Comparison of ENCODE assay signal across 1 cellular context in genomic region chr3:150376001-150376848, GRCh38.
TF ChIP-seq lines count a peak whose summit lies in the region.

No MANE protein-coding gene starts in this region.

TF ChIP-seq in IMR-90, 13 proteins besides CTCF, POLR2A, EP300 and RAD21:
- TF ChIP-seq BHLHE40 (IDR thresholded peaks at IDR 0.05; ENCODE audit: low read depth, low read length) (peak; percentile 65; the same call in 1 of the 2 replicates), SMC3 (IDR thresholded peaks at IDR 0.05; ENCODE audit: low read depth, low read length) (no peak), MAZ (IDR thresholded peaks at IDR 0.05; ENCODE audit: borderline replicate concordance, low read depth, low read length) (no peak), ELK1 (IDR thresholded peaks at IDR 0.05; ENCODE audit: borderline replicate concordance, low read depth, low read length) (no peak), RCOR1 (IDR thresholded peaks at IDR 0.05; ENCODE audit: insufficient replicate concordance, low read length) (no peak), NFE2L2 (IDR thresholded peaks at IDR 0.05; ENCODE audit: low read depth, low read length) (no peak), FOS (IDR thresholded peaks at IDR 0.05; ENCODE audit: low read depth, low read length) (no peak), CHD1 (IDR thresholded peaks at IDR 0.05; ENCODE audit: low read depth, low read length) (no peak), MXI1 (IDR thresholded peaks at IDR 0.05; ENCODE audit: borderline replicate concordance, low read depth, low read length) (no peak), CEBPB (IDR thresholded peaks at IDR 0.05; ENCODE audit: low read depth, low read length) (peak; percentile 94), RFX5 (IDR thresholded peaks at IDR 0.05; ENCODE audit: low read depth, low read length) (no peak), MAFK (IDR thresholded peaks at IDR 0.05; ENCODE audit: low read depth, low read length) (no peak), USF2 (IDR thresholded peaks at IDR 0.05; ENCODE audit: low read depth, low read length) (no peak)
